ENCODE assay signal across 6 cellular contexts in the genomic region with DNA sequence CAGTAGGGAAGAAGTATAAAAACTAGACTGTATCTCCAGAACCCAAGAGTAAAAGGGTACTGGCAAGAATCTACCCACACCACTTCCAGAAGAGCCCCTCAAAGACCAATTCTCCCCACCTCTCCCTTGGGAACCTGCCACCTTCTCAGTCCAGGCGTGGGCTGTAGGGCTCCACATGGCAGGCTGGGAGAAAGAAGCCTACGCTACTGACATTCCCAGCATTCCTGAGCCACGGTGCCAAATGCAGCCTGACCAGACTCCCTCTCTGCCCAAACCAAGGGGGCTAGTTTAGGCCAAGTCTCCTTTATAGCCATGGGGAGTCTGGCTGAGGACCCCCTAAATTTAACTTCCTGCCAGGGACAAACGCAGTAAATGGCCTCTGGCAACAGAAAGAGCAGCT. TPM values are rescaled to one million over a fixed set of nuclear protein-coding genes. Genes with fewer than 3 reads are reported as not detected.
DNase-seq lines count a peak whose midpoint lies in the region; ATAC-seq and TF ChIP-seq lines count a peak whose summit lies in the region.

No MANE protein-coding gene starts in this region.

- H3K4me3 Mint-ChIP-seq in stimulated activated naive CD8-positive, alpha-beta T cell treated with anti-CD3 and anti-CD28 coated beads, Interleukin-15, amount 100 ng/mL, for 72 hours, result peak overlapping the region; percentile 86

- CTCF ChIA-PET in OCI-LY7 (lab: Charles Lee; ENCODE audit: unreplicated experiment), result no interaction called here

- peaks cover 52% of the 10 kb centered on the region for H3K36me3 ChIP-seq in OCI-LY7 (ENCODE audit: insufficient read depth, low read length)
- peaks cover 35 to 51% (median 43%) of the 10 kb centered on the region in 3 donors for H3K36me3 ChIP-seq in esophagus squamous epithelium

- H3K4me1 ChIP-seq in OCI-LY7 (ENCODE audit: insufficient read depth, low read length, poor library complexity, severe bottlenecking) (peaks cover 22% of the 10 kb centered on the region), esophagus squamous epithelium (peaks cover 15 to 71% (median 38%) of the 10 kb centered on the region in 3 donors)

- H3K27me3 Mint-ChIP-seq in stimulated activated naive CD8-positive, alpha-beta T cell treated with anti-CD3 and anti-CD28 coated beads, Interleukin-15, amount 100 ng/mL, for 72 hours, result no peaks in the 10 kb centered on the region

- TF ChIP-seq POLR2A in esophagus squamous epithelium (IDR thresholded peaks at IDR 0.05), result no peak

- intact Hi-C loops in OCI-LY7 (cut with micrococcal nuclease; ENCODE audit: unreplicated experiment), result loop anchor here (5.0 kb wide), 1 partner anchor 306 kb away; no protein-coding TSS in a partner anchor
- intact Hi-C loops in esophagus squamous epithelium (cut with DNase I), result no loop called here

- BruUV-seq in OCI-LY7 (replicated peaks; lab: Mats Ljungman, UMichigan), result no TSS peak

- no peak overlapping the region for H2AFZ ChIP-seq in OCI-LY7 (ENCODE audit: low read length)

- no peak for DNase-seq in OCI-LY7 (ENCODE audit: low spot score)
- no peak for DNase-seq in esophagus squamous epithelium (lab: John Stamatoyannopoulos, UW)
- DNase-seq in stimulated activated naive CD8-positive, alpha-beta T cell treated with anti-CD3 and anti-CD28 coated beads, Interleukin-15, amount 100 ng/mL, for 72 hours, result no peak
- no peak for DNase-seq in substantia nigra (lab: John Stamatoyannopoulos, UW)
- DNase-seq in cortex of kidney (lab: John Stamatoyannopoulos, UW), result no peak
- no peak for DNase-seq in ACHN

- POLR2A ChIA-PET in OCI-LY7 (lab: Charles Lee), result interaction anchor here (0.8 kb wide), 1 partner anchor 11 kb away, joined by 6 read pairs; no protein-coding TSS in a partner anchor

- no peak for ATAC-seq in stimulated activated naive CD8-positive, alpha-beta T cell treated with anti-CD3 and anti-CD28 coated beads, Interleukin-15, amount 100 ng/mL, for 72 hours

- peak overlapping the region; percentile 96 for H3K4me2 ChIP-seq in OCI-LY7 (ENCODE audit: low read length)

- no peaks in the 10 kb centered on the region for H3K27me3 ChIP-seq in esophagus squamous epithelium

- H3K4me3 ChIP-seq in OCI-LY7 (ENCODE audit: low read depth, low read length, poor library complexity, severe bottlenecking) (peak overlapping the region; percentile 96), esophagus squamous epithelium (peak overlapping the region; percentile 73 to 99 (median 96))

- H3K9me3 Mint-ChIP-seq in stimulated activated naive CD8-positive, alpha-beta T cell treated with anti-CD3 and anti-CD28 coated beads, Interleukin-15, amount 100 ng/mL, for 72 hours, result no peaks in the 10 kb centered on the region

- peaks cover 54% of the 10 kb centered on the region for H3K4me1 Mint-ChIP-seq in stimulated activated naive CD8-positive, alpha-beta T cell treated with anti-CD3 and anti-CD28 coated beads, Interleukin-15, amount 100 ng/mL, for 72 hours

- H3K9me3 ChIP-seq in OCI-LY7 (ENCODE audit: low read length), result no peaks in the 10 kb centered on the region
- no peaks in the 10 kb centered on the region for H3K9me3 ChIP-seq in esophagus squamous epithelium

- in situ Hi-C loops in ACHN (cut with HindIII; ENCODE audit: low pct_ligation_motif_present, low pct_unique_long_range_greater_than_20kb, low sequenced_read_pairs), result no loop called here

- H3K9me2 ChIP-seq in OCI-LY7 (ENCODE audit: insufficient read depth, low read length), result no peaks in the 10 kb centered on the region

- whole genome bisulfite sequencing in esophagus squamous epithelium, 2 donors, result 14 to 27% methylated on average over 2 to 3 of the region's 4 CpGs

- no peak for TF ChIP-seq CTCF in OCI-LY7 (conservative IDR thresholded peaks at IDR 0.05; ENCODE audit: low read length)
- TF ChIP-seq CTCF in esophagus squamous epithelium (IDR thresholded peaks at IDR 0.05), result no peak

- peak overlapping the region in 1 of 2 donors; percentile 72 for H3K27ac Mint-ChIP-seq in stimulated activated naive CD8-positive, alpha-beta T cell treated with anti-CD3 and anti-CD28 coated beads, Interleukin-15, amount 100 ng/mL, for 72 hours

- H3K27ac ChIP-seq in OCI-LY7 (ENCODE audit: low read depth, low read length, poor library complexity, severe bottlenecking), result no peak overlapping the region
- H3K27ac ChIP-seq in esophagus squamous epithelium, result peak overlapping the region in 3 of 4 donors; percentile 16 to 96 (median 96)
- H3K27ac ChIP-seq in substantia nigra (ENCODE audit: low read depth, low read length, poor library complexity, severe bottlenecking), result no peak overlapping the region

- peaks cover 15% of the 10 kb centered on the region; the same call in 1 of the 2 replicates for H4K20me1 ChIP-seq in OCI-LY7 (ENCODE audit: insufficient read depth, low read length)

- H3K79me2 ChIP-seq in OCI-LY7 (ENCODE audit: insufficient read depth, low read depth, low read length), result peaks cover 27% of the 10 kb centered on the region

RNA-seq across cellular contexts. Expression of a gene that starts 2.0 kb away (rescaled TPM):
- 34.6 and 54.0 TPM in 2 replicates for total RNA-seq in OCI-LY7 (2014; rRNA removed; shearing (Covaris generic))
- 84.5 and 93.7 TPM in 2 replicates for total RNA-seq in OCI-LY7 (2022)
- 10 to 100 TPM; 17.8 to 27.9 (median 24.3) TPM for total RNA-seq in esophagus squamous epithelium

RNA-seq across cellular contexts. Expression of a gene that starts 11.2 kb away (rescaled TPM):
- total RNA-seq in OCI-LY7 (2014; rRNA removed; shearing (Covaris generic)), result 0.13 and 0.33 TPM in 2 replicates
- total RNA-seq in OCI-LY7 (2022) (0.42 and 0.55 TPM in 2 replicates), esophagus squamous epithelium (under 1 TPM; 0.11 to 0.38 (median 0.16) TPM)

RNA-seq across cellular contexts. Expression of a gene that starts 51.6 kb away (rescaled TPM):
- total RNA-seq in OCI-LY7 (2014; rRNA removed; shearing (Covaris generic)), result 87.8 and 90.2 TPM in 2 replicates
- 136 and 139 TPM in 2 replicates for total RNA-seq in OCI-LY7 (2022)
- 10 to 100 TPM; 45.2 to 68.5 (median 59.2) TPM for total RNA-seq in esophagus squamous epithelium

RNA-seq across cellular contexts. Expression of a gene that starts 54.2 kb away (rescaled TPM):
- total RNA-seq in OCI-LY7 (2014; rRNA removed; shearing (Covaris generic)), result not detected in 2 replicates
- total RNA-seq in OCI-LY7 (2022), result not detected in 2 replicates
- 10 to 100 TPM in 1 of 4 donors, 1 to 10 TPM in 1, under 1 TPM in 2; 0.19 to 13.4 (median 4.1) TPM for total RNA-seq in esophagus squamous epithelium

RNA-seq across cellular contexts. Expression of a gene that starts 54.4 kb away (rescaled TPM):
- 0.13 TPM in 1 of 2 replicates, not detected in the other for total RNA-seq in OCI-LY7 (2014; rRNA removed; shearing (Covaris generic))
- total RNA-seq in OCI-LY7 (2022) (not detected in 2 replicates), esophagus squamous epithelium (1 to 10 TPM in 1 of 4 donors, under 1 TPM in 1, not detected in 2; 0.26 to 2.7 TPM)

Comparison
In these comparisons a context has a peak if more than half of its experiments do, and no peak if none do; other contexts are left out.
1. H3K27ac ChIP-seq: peak in esophagus squamous epithelium (3 of 4); none in OCI-LY7 (single experiment) and substantia nigra (single experiment).